In the genomic region with DNA sequence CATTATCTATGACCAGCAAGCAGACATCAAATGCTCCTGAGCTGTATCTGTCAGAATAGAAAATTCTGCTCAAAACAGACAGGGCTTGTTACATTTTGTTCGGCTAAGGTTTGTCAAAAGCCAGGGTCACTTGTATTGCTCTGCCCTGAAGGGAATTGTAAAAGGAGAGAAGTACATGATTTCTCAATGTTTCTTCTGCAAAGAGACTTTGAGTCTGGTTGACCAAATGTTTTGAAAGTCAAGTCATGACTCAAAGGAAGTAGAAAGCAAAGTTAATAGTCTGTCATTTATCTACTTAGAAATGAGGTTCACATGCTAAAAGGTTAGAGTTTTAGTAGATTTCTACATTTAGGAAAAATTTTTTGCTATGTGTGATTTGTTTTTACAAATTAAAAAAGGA, we compare ENCODE assay signal across 20 cellular contexts.
"Had no signal": no experiment of that assay in that cellular context is flagged by ENCODE, and none has a peak within 500 bp of the region (broad histone marks: within the 10 kb centered on the region; RNA-seq: fewer than 3 reads in every experiment).

No MANE protein-coding gene starts in this region.

- H3K4me3 ChIP-seq: cardiac muscle cell, colonic mucosa, lower lobe of right lung, right atrium auricular region, smooth muscle cell, tibial artery, vagina had no signal

- H3K27ac Mint-ChIP-seq: activated CD8-positive, alpha-beta memory T cell treated with anti-CD3 and anti-CD28 coated beads, Interleukin-2, amount 10 ng/mL, durations not matched to agents 7 days and 5 days; activated naive CD8-positive, alpha-beta T cell treated with anti-CD3 and anti-CD28 coated beads for 36 hours; naive B cell; stimulated activated memory B cell treated with anti-CD40 and anti-IgM and Interleukin-4, amounts not matched to agents 10 μg/mL and 1 μg/mL and 100 μg/mL, for 72 hours had no signal

- H3K4me1 Mint-ChIP-seq: activated CD8-positive, alpha-beta memory T cell treated with anti-CD3 and anti-CD28 coated beads, Interleukin-2, amount 10 ng/mL, durations not matched to agents 7 days and 5 days; activated naive CD8-positive, alpha-beta T cell treated with anti-CD3 and anti-CD28 coated beads for 36 hours; naive B cell; stimulated activated memory B cell treated with anti-CD40 and anti-IgM and Interleukin-4, amounts not matched to agents 10 μg/mL and 1 μg/mL and 100 μg/mL, for 72 hours had no signal

- H3K27me3 ChIP-seq: cardiac muscle cell, colonic mucosa, right atrium auricular region, tibial artery, vagina had no signal

- H3K4me1 ChIP-seq: colonic mucosa, lower lobe of right lung, right atrium auricular region, tibial artery, vagina had no signal

- DNase-seq: activated CD4-positive, alpha-beta T cell treated with anti-CD3 and anti-CD28 coated beads for 1 hour; activated CD4-positive, alpha-beta T cell treated with anti-CD3 and anti-CD28 coated beads, Interleukin-2, amount 50 U/mL, for 48 hours; activated CD8-positive, alpha-beta memory T cell treated with anti-CD3 and anti-CD28 coated beads, Interleukin-2, amount 10 ng/mL, durations not matched to agents 7 days and 5 days; activated gamma-delta T cell; activated naive CD8-positive, alpha-beta T cell treated with anti-CD3 and anti-CD28 coated beads for 36 hours; activated T-cell treated with anti-CD3 and anti-CD28 coated beads, Interleukin-2, amount 50 U/mL, for 48 hours; aorta; colonic mucosa; effector CD4-positive, alpha-beta T cell; glutamatergic neuron; left cardiac atrium; lower lobe of right lung; naive B cell; posterior cingulate gyrus; tibial artery had no signal

- H3K36me3 Mint-ChIP-seq: activated CD8-positive, alpha-beta memory T cell treated with anti-CD3 and anti-CD28 coated beads, Interleukin-2, amount 10 ng/mL, durations not matched to agents 7 days and 5 days; activated naive CD8-positive, alpha-beta T cell treated with anti-CD3 and anti-CD28 coated beads for 36 hours; naive B cell; stimulated activated memory B cell treated with anti-CD40 and anti-IgM and Interleukin-4, amounts not matched to agents 10 μg/mL and 1 μg/mL and 100 μg/mL, for 72 hours had no signal

- H3K4me3 Mint-ChIP-seq: activated CD8-positive, alpha-beta memory T cell treated with anti-CD3 and anti-CD28 coated beads, Interleukin-2, amount 10 ng/mL, durations not matched to agents 7 days and 5 days; activated naive CD8-positive, alpha-beta T cell treated with anti-CD3 and anti-CD28 coated beads for 36 hours; naive B cell; stimulated activated memory B cell treated with anti-CD40 and anti-IgM and Interleukin-4, amounts not matched to agents 10 μg/mL and 1 μg/mL and 100 μg/mL, for 72 hours had no signal

- ATAC-seq: activated CD8-positive, alpha-beta memory T cell treated with anti-CD3 and anti-CD28 coated beads, Interleukin-2, amount 10 ng/mL, durations not matched to agents 7 days and 5 days; left cardiac atrium; lower lobe of right lung; stimulated activated memory B cell treated with anti-CD40 and anti-IgM and Interleukin-4, amounts not matched to agents 10 μg/mL and 1 μg/mL and 100 μg/mL, for 72 hours had no signal

- H3K27me3 Mint-ChIP-seq: activated CD8-positive, alpha-beta memory T cell treated with anti-CD3 and anti-CD28 coated beads, Interleukin-2, amount 10 ng/mL, durations not matched to agents 7 days and 5 days; activated naive CD8-positive, alpha-beta T cell treated with anti-CD3 and anti-CD28 coated beads for 36 hours; naive B cell; stimulated activated memory B cell treated with anti-CD40 and anti-IgM and Interleukin-4, amounts not matched to agents 10 μg/mL and 1 μg/mL and 100 μg/mL, for 72 hours had no signal

- H3K9me3 ChIP-seq: colonic mucosa, lower lobe of right lung, right atrium auricular region, tibial artery, vagina had no signal

- H3K36me3 ChIP-seq: cardiac muscle cell, colonic mucosa, lower lobe of right lung, right atrium auricular region, tibial artery, vagina had no signal

- H3K4me2 ChIP-seq: smooth muscle cell had no signal

- H3K27ac ChIP-seq: cardiac muscle cell, colonic mucosa, lower lobe of right lung, right atrium auricular region, tibial artery, vagina had no signal

- H3K9me3 Mint-ChIP-seq: activated naive CD8-positive, alpha-beta T cell treated with anti-CD3 and anti-CD28 coated beads for 36 hours; naive B cell; stimulated activated memory B cell treated with anti-CD40 and anti-IgM and Interleukin-4, amounts not matched to agents 10 μg/mL and 1 μg/mL and 100 μg/mL, for 72 hours had no signal
